Comparison of ENCODE assay signal across 17 cellular contexts in genomic region chr3:57892423-57892822, GRCh38.
DNase-seq lines count a peak whose midpoint lies in the region; FAIRE-seq and TF ChIP-seq lines count a peak whose summit lies in the region.
"Had no signal": no experiment of that assay in that cellular context is flagged by ENCODE, and none has a peak within 500 bp of the region (broad histone marks: within the 10 kb centered on the region; RNA-seq: fewer than 3 reads in every experiment).

No MANE protein-coding gene starts in this region.

- DNase-seq in NCI-H226 = peak; percentile 46
- DNase-seq in cardiac fibroblast (ENCODE audit: low read depth in 2 of 2) = peak; percentile 19 to 48
- no peak for DNase-seq in keratinocyte (ENCODE audit: low read depth, low spot score)
- DNase-seq in immature natural killer cell = no peak
- DNase-seq in glomerular visceral epithelial cell (ENCODE audit: extremely low spot score) = no peak
- no peak for DNase-seq in NCI-H128 (lab: John Stamatoyannopoulos, UW; ENCODE audit: unreplicated experiment)
- DNase-seq: KG1; NCI-H1694 treated with DMSO at 0.1 percent for 48 hours; nephron progenitor cell; stimulated activated CD4-positive, alpha-beta T cell treated with anti-CD3 and anti-CD28 coated beads, Interleukin-4, amount 100 ng/mL, for 4 hours; WERI-Rb-1 had no signal

- TF ChIP-seq CTCF in cardiac fibroblast (IDR thresholded peaks at IDR 0.05; ENCODE audit: low read depth, low read length) (no peak), keratinocyte (optimal IDR thresholded peaks at IDR 0.05 in 1 of 3, IDR thresholded peaks at IDR 0.05 in 1 of 3, conservative IDR thresholded peaks at IDR 0.05 in 1 of 3; ENCODE audit: extremely low read depth in 1 of 3, insufficient read depth in 2 of 3, low read length in 3 of 3) (no peak)

- no peak overlapping the region for H3K4me3 Mint-ChIP-seq in immature natural killer cell
- H3K4me3 Mint-ChIP-seq: memory B cell, nephron progenitor cell had no signal

- no peaks in the 10 kb centered on the region for H3K27me3 ChIP-seq in keratinocyte (ENCODE audit: control insufficient read depth, extremely low read depth, insufficient read depth, low read length)
- H3K27me3 ChIP-seq: adrenal gland, vagina had no signal

- no peak overlapping the region for H3K9ac ChIP-seq in keratinocyte (ENCODE audit: control insufficient read depth, extremely low read depth, insufficient read depth, low read length)

- H2AFZ ChIP-seq in keratinocyte (ENCODE audit: control insufficient read depth, low read length) = no peak overlapping the region

- peak; percentile 69 for FAIRE-seq in keratinocyte (lab: Jason Lieb, UNC)

- WGBS in urinary bladder = 60% methylated on average over 3 of the region's 3 CpGs

- dilution Hi-C loops in keratinocyte (cut with MboI; ENCODE audit: extremely low pct_ligation_motif_present, low sequenced_read_pairs) = no loop called here

- H4K20me1 ChIP-seq in keratinocyte (ENCODE audit: control insufficient read depth, extremely low read depth, insufficient read depth, low read length) = no peaks in the 10 kb centered on the region

- H3K27ac ChIP-seq in keratinocyte (ENCODE audit: control insufficient read depth, insufficient read depth, low read length) = peak overlapping the region; percentile 11
- H3K27ac ChIP-seq in urinary bladder (ENCODE audit: low read depth) = no peak overlapping the region
- H3K27ac ChIP-seq: adrenal gland, C4-2B, WERI-Rb-1 had no signal

- no peaks in the 10 kb centered on the region for H3K9me1 ChIP-seq in keratinocyte (ENCODE audit: control insufficient read depth, extremely low read depth, insufficient read depth, low read length)

- H3K4me2 ChIP-seq in keratinocyte (ENCODE audit: control insufficient read depth, extremely low read depth, insufficient read depth, low read depth, low read length) = no peak overlapping the region

- no peaks in the 10 kb centered on the region for H3K79me2 ChIP-seq in keratinocyte (ENCODE audit: control insufficient read depth, insufficient read depth, low read length)

- peaks cover 0 to 2% (median 0%) of the 10 kb centered on the region in 3 donors for H3K27me3 Mint-ChIP-seq in immature natural killer cell (ENCODE audit: low read depth in 3 of 3)
- H3K27me3 Mint-ChIP-seq: memory B cell had no signal

- H3K9me3 ChIP-seq in keratinocyte (ENCODE audit: control insufficient read depth, low read depth, low read length) = no peaks in the 10 kb centered on the region
- H3K9me3 ChIP-seq: adrenal gland, vagina had no signal

- H3K4me1 ChIP-seq in keratinocyte (ENCODE audit: control insufficient read depth, extremely low read depth, insufficient read depth, low read length) (no peaks in the 10 kb centered on the region), urinary bladder (ENCODE audit: insufficient read depth) (no peaks in the 10 kb centered on the region)

- peaks cover 7 to 16% (median 13%) of the 10 kb centered on the region in 3 donors for H3K36me3 Mint-ChIP-seq in immature natural killer cell

- H3K4me3 ChIP-seq in cardiac fibroblast (replicated peaks in 1 of 2; ENCODE audit: low read depth in 2 of 2, low read length in 2 of 2) (no peak overlapping the region), keratinocyte (ENCODE audit: control insufficient read depth in 2 of 3, extremely low read depth in 1 of 3, insufficient read depth in 2 of 3, low read depth in 1 of 3, low read length in 3 of 3) (no peak overlapping the region), urinary bladder (ENCODE audit: low read depth, low read length) (peak overlapping the region; percentile 22)
- H3K4me3 ChIP-seq: adrenal gland had no signal

- H3K36me3 ChIP-seq in keratinocyte (ENCODE audit: control insufficient read depth in 2 of 2, extremely low read depth in 1 of 2, insufficient read depth in 2 of 2, low read length in 2 of 2) (peaks cover 4 to 9% of the 10 kb centered on the region in 2 experiments), urinary bladder (ENCODE audit: insufficient read depth) (peaks cover 2% of the 10 kb centered on the region)
- H3K36me3 ChIP-seq: adrenal gland had no signal

- no peaks in the 10 kb centered on the region for H3K4me1 Mint-ChIP-seq in immature natural killer cell
- H3K4me1 Mint-ChIP-seq: memory B cell had no signal

- no peak overlapping the region for H3K27ac Mint-ChIP-seq in immature natural killer cell
- H3K27ac Mint-ChIP-seq: activated T-helper 2 cell treated with anti-CD3 and anti-CD28 coated beads, Interferon-gamma antibody, Interleukin-2, Interleukin-4, amounts not matched to agents 10 μg/mL and 5 μg/mL and 100 μg/mL, durations not matched to agents 14 hours and 24 hours and 36 hours; memory B cell; nephron progenitor cell had no signal

- no peaks in the 10 kb centered on the region for H3K9me3 Mint-ChIP-seq in immature natural killer cell
- H3K9me3 Mint-ChIP-seq: activated T-helper 2 cell treated with anti-CD3 and anti-CD28 coated beads, Interferon-gamma antibody, Interleukin-2, Interleukin-4, amounts not matched to agents 10 μg/mL and 5 μg/mL and 100 μg/mL, durations not matched to agents 14 hours and 24 hours and 36 hours; memory B cell; nephron progenitor cell had no signal

Comparison
In these comparisons a context has a peak if more than half of its experiments do, and no peak if none do; other contexts are left out.
1. DNase-seq: peak in NCI-H226 (single experiment) and cardiac fibroblast (2 of 2); none in keratinocyte (single experiment), immature natural killer cell (0 of 3), glomerular visceral epithelial cell (single experiment) and NCI-H128 (single experiment).